17 cellular contexts compared by ENCODE assay signal in genomic region chr11:12216100-12216499, GRCh38.
DNase-seq lines count a peak whose midpoint lies in the region; ATAC-seq and TF ChIP-seq lines count a peak whose summit lies in the region.
"Had no signal": no experiment of that assay in that cellular context is flagged by ENCODE, and none has a peak within 500 bp of the region (broad histone marks: within the 10 kb centered on the region; RNA-seq: fewer than 3 reads in every experiment).

No MANE protein-coding gene starts in this region.

- H3K4me3 ChIP-seq in neutrophil (ENCODE audit: low read depth in 1 of 2, low read length in 1 of 2), result no peak overlapping the region
- H3K4me3 ChIP-seq: transverse colon had no signal

- H3K27me3 ChIP-seq in neutrophil, result no peaks in the 10 kb centered on the region
- H3K27me3 ChIP-seq: transverse colon had no signal

- no peaks in the 10 kb centered on the region for H3K27me3 Mint-ChIP-seq in brain

- H3K4me3 Mint-ChIP-seq in brain, result peak overlapping the region in 1 of 5 experiments; percentile 36

- peaks cover 52% of the 10 kb centered on the region for H3K4me1 Mint-ChIP-seq in brain

- no peaks in the 10 kb centered on the region for H3K36me3 Mint-ChIP-seq in brain

- peak; percentile 15 for DNase-seq in stimulated activated CD8-positive, alpha-beta memory T cell treated with anti-CD3 and anti-CD28 coated beads, Interleukin-15, amount 100 ng/mL, for 1 hour (ENCODE audit: low read depth)
- no peak for DNase-seq in stimulated activated CD8-positive, alpha-beta memory T cell treated with anti-CD3 and anti-CD28 coated beads, Interleukin-4, amount 100 ng/mL, for 48 hours
- DNase-seq in HuH-7 (ENCODE audit: low spot score) (no peak), iPS-NIHi7 (ENCODE audit: extremely low spot score) (no peak)
- DNase-seq in stimulated activated CD4-positive, alpha-beta T cell treated with anti-CD3 and anti-CD28 coated beads, Interleukin-2, amount 100 ng/mL, for 48 hours, result no peak
- DNase-seq: activated naive CD4-positive, alpha-beta T cell treated with anti-CD3 and anti-CD28 coated beads, Interleukin-2, amount 50 U/mL, for 16 hours; central memory CD4-positive, alpha-beta T cell; glutamatergic neuron; midbrain; NCI-H2029; NCI-H526 treated with DMSO at 0.1 percent for 48 hours; stimulated activated CD4-positive, alpha-beta T cell treated with anti-CD3 and anti-CD28 coated beads, Interleukin-15, amount 100 ng/mL, for 24 hours; transverse colon had no signal

- peaks cover 0 to 2% (median 0%) of the 10 kb centered on the region in 5 experiments for H3K9me3 Mint-ChIP-seq in brain

- peak overlapping the region; percentile 62 for H3K27ac ChIP-seq in neutrophil
- H3K27ac ChIP-seq: parathyroid adenoma had no signal

- peaks cover 36 to 37% of the 10 kb centered on the region in 2 experiments for H3K4me1 ChIP-seq in neutrophil (ENCODE audit: control insufficient read depth in 1 of 2, insufficient read depth in 1 of 2, low read depth in 1 of 2, low read length in 1 of 2)
- H3K4me1 ChIP-seq: parathyroid adenoma had no signal

- peaks cover 10% of the 10 kb centered on the region for H3K36me3 ChIP-seq in neutrophil

- no peaks in the 10 kb centered on the region for H3K9me3 ChIP-seq in neutrophil
- H3K9me3 ChIP-seq: transverse colon had no signal

- no peak for ATAC-seq in SK-N-SH treated with all-trans-retinoic acid at 6 μM for 48 hours

- H3K27ac Mint-ChIP-seq in brain, result peak overlapping the region in 3 of 5 experiments; percentile 55 to 95 (median 80)

- TF ChIP-seq CTCF in brain (conservative IDR thresholded peaks at IDR 0.05), result no peak
- TF ChIP-seq CTCF in neutrophil (IDR thresholded peaks at IDR 0.05), result no peak

TF ChIP-seq in SK-N-SH treated with all-trans-retinoic acid at 6 μM for 48 hours, 23 proteins besides CTCF, POLR2A, EP300 and RAD21:
- TF ChIP-seq ZNF565 (CRISPR knock-in tag; conservative IDR thresholded peaks at IDR 0.05; ENCODE audit: low read depth), result no peak
- TF ChIP-seq TCF4 (CRISPR knock-in tag; IDR thresholded peaks at IDR 0.05; ENCODE audit: borderline replicate concordance), result no peak
- no peak for TF ChIP-seq BACH2 (CRISPR knock-in tag; IDR thresholded peaks at IDR 0.05; ENCODE audit: borderline replicate concordance)
- TF ChIP-seq TOX (CRISPR knock-in tag; IDR thresholded peaks at IDR 0.05; ENCODE audit: borderline replicate concordance), result no peak
- no peak for TF ChIP-seq ZFP30 (CRISPR knock-in tag; IDR thresholded peaks at IDR 0.05)
- no peak for TF ChIP-seq ZNF70 (CRISPR knock-in tag; IDR thresholded peaks at IDR 0.05)
- TF ChIP-seq CSRNP3 (CRISPR knock-in tag; IDR thresholded peaks at IDR 0.05), result no peak
- TF ChIP-seq SNAI2 (CRISPR knock-in tag; IDR thresholded peaks at IDR 0.05), result no peak
- TF ChIP-seq GLIS3 (CRISPR knock-in tag; IDR thresholded peaks at IDR 0.05), result no peak
- no peak for TF ChIP-seq RARB (CRISPR knock-in tag; IDR thresholded peaks at IDR 0.05)
